ENCODE assay signal across 37 cellular contexts in genomic region chr5:45686620-45687019, GRCh38. TPM values are rescaled to one million over a fixed set of nuclear protein-coding genes. Genes with fewer than 3 reads are reported as not detected.
"Had no signal": no experiment of that assay in that cellular context is flagged by ENCODE, and none has a peak within 500 bp of the region (broad histone marks: within the 10 kb centered on the region; RNA-seq: fewer than 3 reads in every experiment).

No MANE protein-coding gene starts in this region.

- DNase-seq: Karpas-422, Kasumi-1, MG63, MM.1S, NCI-H1048, NCI-H1092, NCI-H1092 treated with DMSO at 0.1 percent for 48 hours, NCI-H1105, NCI-H1105 treated with DMSO at 0.1 percent for 48 hours, NCI-H1417, NCI-H1417 treated with DMSO at 0.1 percent for 48 hours, NCI-H1436, NCI-H1436 treated with DMSO at 0.1 percent for 48 hours, NCI-H146, NCI-H1694, NCI-H1694 treated with DMSO at 0.1 percent for 48 hours, NCI-H187, NCI-H187 treated with DMSO at 0.1 percent for 48 hours, NCI-H1930, NCI-H2029, NCI-H2029 treated with DMSO at 0.1 percent for 48 hours, NCI-H2081, NCI-H2081 treated with DMSO at 0.1 percent for 48 hours, NCI-H2107, NCI-H2171, NCI-H2171 treated with DMSO at 0.1 percent for 48 hours, NCI-H2227 treated with DMSO at 0.1 percent for 48 hours, NCI-H226, NCI-H345, NCI-H446, NCI-H446 treated with DMSO at 0.1 percent for 48 hours, NCI-H510A, NCI-H510A treated with DMSO at 0.1 percent for 48 hours had no signal

- H3K36me3 ChIP-seq: MG63 had no signal

- H3K9me3 ChIP-seq: MG63 had no signal

- H3K27me3 ChIP-seq: MG63 had no signal

- H3K4me3 ChIP-seq: MG63 had no signal

- H3K27ac ChIP-seq: KMS-11 had no signal

RNA-seq across cellular contexts. Expression of gene HCN1, which starts 9.6 kb away (rescaled TPM):
- total RNA-seq: M059J, MCF 10A, NCI-H460 had no signal
